Comparison of ENCODE assay signal across 25 cellular contexts in genomic region chr3:33287672-33288282, GRCh38. TPM values are rescaled to one million over a fixed set of nuclear protein-coding genes. Genes with fewer than 3 reads are reported as not detected.
"Had no signal": no experiment of that assay in that cellular context is flagged by ENCODE, and none has a peak within 500 bp of the region (broad histone marks: within the 10 kb centered on the region; RNA-seq: fewer than 3 reads in every experiment).

No MANE protein-coding gene starts in this region.

- H3K27ac ChIP-seq: cardiac muscle cell had no signal

- H3K27me3 ChIP-seq: cardiac muscle cell had no signal

- H3K27ac Mint-ChIP-seq: activated B cell treated with CpG ODN at 0.5 μM for 24 hours; activated CD4-positive, alpha-beta memory T cell treated with anti-CD3 and anti-CD28 coated beads, Interleukin-2, amount 10 ng/mL, durations not matched to agents 7 days and 5 days; activated naive CD4-positive, alpha-beta T cell treated with anti-CD3 and anti-CD28 coated beads for 36 hours; activated naive CD8-positive, alpha-beta T cell; activated T-helper 17 cell treated with anti-CD3 and anti-CD28 coated beads, Interleukin-2, amount 50 U/mL, for 72 hours; brain; T-helper 17 cell had no signal

- H3K4me1 Mint-ChIP-seq: activated B cell treated with CpG ODN at 0.5 μM for 24 hours; activated CD4-positive, alpha-beta memory T cell treated with anti-CD3 and anti-CD28 coated beads, Interleukin-2, amount 10 ng/mL, durations not matched to agents 7 days and 5 days; activated T-helper 17 cell treated with anti-CD3 and anti-CD28 coated beads, Interleukin-2, amount 50 U/mL, for 72 hours; brain; T-helper 17 cell had no signal

- H3K4me3 Mint-ChIP-seq: activated B cell treated with CpG ODN at 0.5 μM for 24 hours; activated CD4-positive, alpha-beta memory T cell treated with anti-CD3 and anti-CD28 coated beads, Interleukin-2, amount 10 ng/mL, durations not matched to agents 7 days and 5 days; activated naive CD4-positive, alpha-beta T cell treated with anti-CD3 and anti-CD28 coated beads for 36 hours; activated naive CD8-positive, alpha-beta T cell; activated T-helper 17 cell treated with anti-CD3 and anti-CD28 coated beads, Interleukin-2, amount 50 U/mL, for 72 hours; brain; T-helper 17 cell had no signal

- H3K4me3 ChIP-seq: cardiac muscle cell had no signal

- ATAC-seq: activated T-helper 17 cell treated with anti-CD3 and anti-CD28 coated beads, Interleukin-2, amount 50 U/mL, for 72 hours; T-helper 17 cell had no signal

- DNase-seq: activated B cell treated with CpG ODN at 0.5 μM for 24 hours; activated CD4-positive, alpha-beta memory T cell treated with anti-CD3 and anti-CD28 coated beads, Interleukin-2, amount 10 ng/mL, durations not matched to agents 7 days and 5 days; activated CD4-positive, alpha-beta T cell treated with anti-CD3 and anti-CD28 coated beads, Interleukin-2, amount 50 U/mL, for 1 hour; activated gamma-delta T cell; activated naive CD4-positive, alpha-beta T cell treated with anti-CD3 and anti-CD28 coated beads for 36 hours; activated T-cell treated with anti-CD3 and anti-CD28 coated beads for 4 hours; activated T-cell treated with anti-CD3 and anti-CD28 coated beads, Interleukin-2, amount 50 U/mL, for 48 hours; amygdala; Karpas-422; MM.1S; NCI-H1930; NCI-H345; NCI-H510A treated with DMSO at 0.1 percent for 48 hours; NCI-H748 treated with DMSO at 0.1 percent for 48 hours; SHP77 treated with DMSO at 0.1 percent for 48 hours; T-helper 17 cell; T-helper 9 cell had no signal

- H3K36me3 ChIP-seq: cardiac muscle cell had no signal

- H3K9me3 Mint-ChIP-seq: activated CD4-positive, alpha-beta memory T cell treated with anti-CD3 and anti-CD28 coated beads, Interleukin-2, amount 10 ng/mL, durations not matched to agents 7 days and 5 days had no signal

- H3K27me3 Mint-ChIP-seq: brain had no signal

- FAIRE-seq: astrocyte, RCC 7860, TTC549 had no signal

RNA-seq across cellular contexts. Expression of gene FBXL2, which starts 10.5 kb away (rescaled TPM):
- total RNA-seq: activated B cell treated with CpG ODN at 0.5 μM for 24 hours; activated CD4-positive, alpha-beta memory T cell treated with anti-CD3 and anti-CD28 coated beads, Interleukin-2, amount 10 ng/mL, durations not matched to agents 7 days and 5 days; activated CD8-positive, alpha-beta memory T cell treated with anti-CD3 and anti-CD28 coated beads for 36 hours; activated naive CD4-positive, alpha-beta T cell treated with anti-CD3 and anti-CD28 coated beads for 36 hours; T-helper 17 cell had no signal
